In the genomic region with DNA sequence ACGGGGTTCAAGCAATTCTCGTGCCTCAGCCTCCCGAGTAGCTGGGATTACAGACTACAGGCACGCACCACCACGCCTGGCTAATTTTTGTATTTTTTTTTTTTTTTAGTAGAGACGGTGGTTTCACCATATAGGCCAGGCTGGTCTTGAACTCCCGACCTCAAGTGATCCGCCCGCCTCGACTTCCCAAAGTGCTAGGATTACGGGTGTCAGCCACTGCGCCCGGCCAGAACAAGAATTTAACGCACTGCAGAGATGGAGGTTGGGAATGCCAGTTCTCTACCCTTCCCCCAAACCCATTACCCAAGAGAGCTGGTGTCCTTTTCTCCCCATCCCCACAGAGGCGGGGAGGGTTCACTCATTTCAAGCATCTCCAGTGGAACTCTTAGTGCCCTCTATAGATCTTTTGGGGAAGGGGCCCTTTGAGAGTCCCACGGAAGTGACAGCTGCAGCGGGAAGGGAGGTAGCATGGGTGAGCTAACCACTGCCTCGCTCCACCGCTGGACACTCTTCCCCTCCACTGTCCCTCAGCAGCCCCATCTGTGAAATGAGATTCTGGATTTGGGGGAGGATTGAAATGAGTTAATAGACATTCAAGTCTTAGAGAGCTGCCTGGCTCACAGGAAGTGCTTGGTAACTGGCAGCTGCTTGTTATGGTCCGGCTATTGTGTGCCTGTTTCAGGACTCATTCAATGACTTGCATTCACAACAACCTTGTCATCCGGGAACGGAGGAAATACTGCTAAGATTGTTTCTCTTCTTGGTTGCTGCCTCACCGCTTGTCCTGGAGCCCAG, we compare ENCODE assay signal across 8 cellular contexts. TPM values are rescaled to one million over a fixed set of nuclear protein-coding genes. Genes with fewer than 3 reads are reported as not detected.
DNase-seq lines count a peak whose midpoint lies in the region; ATAC-seq, FAIRE-seq and TF ChIP-seq lines count a peak whose summit lies in the region.

No MANE protein-coding gene starts in this region.

- peaks cover 3% of the 10 kb centered on the region for H3K9me3 Mint-ChIP-seq in neural crest cell
- peaks cover 3% of the 10 kb centered on the region for H3K9me3 Mint-ChIP-seq in mesothelial cell of epicardium

- H3K36me3 ChIP-seq in bronchial epithelial cell (ENCODE audit: control insufficient read depth, insufficient read depth, low read length): no peaks in the 10 kb centered on the region

- no peak for ATAC-seq in HG03108 (IDR thresholded peaks at IDR 0.05; ENCODE audit: unreplicated experiment)

- H3K27me3 ChIP-seq in bronchial epithelial cell (ENCODE audit: control insufficient read depth, insufficient read depth, low read length): no peaks in the 10 kb centered on the region

- H3K27ac Mint-ChIP-seq in neural crest cell (ENCODE audit: unreplicated experiment) (peak overlapping the region; percentile 96), mesothelial cell of epicardium (no peak overlapping the region)

- H3K4me3 Mint-ChIP-seq in neural crest cell (peak overlapping the region; percentile 87), mesothelial cell of epicardium (no peak overlapping the region)

- H3K36me3 Mint-ChIP-seq in neural crest cell (ENCODE audit: low read depth) (no peaks in the 10 kb centered on the region), mesothelial cell of epicardium (no peaks in the 10 kb centered on the region)

- in situ Hi-C loops in KBM-7 (cut with MboI; ENCODE audit: low pct_unique_long_range_greater_than_20kb, low sequenced_read_pairs): no loop called here

- DNase-seq in D341Med (ENCODE audit: low spot score) (peak; percentile 18), KBM-7 (peak; percentile 48), bronchial epithelial cell (ENCODE audit: low read depth) (peak; percentile 32), neural crest cell (ENCODE audit: low read depth, low spot score) (no peak), NK-92 (lab: John Stamatoyannopoulos, UW; ENCODE audit: unreplicated experiment) (no peak), mesothelial cell of epicardium (ENCODE audit: low spot score in 2 of 2, unreplicated experiment in 2 of 2) (no peak), NCI-H446 treated with DMSO at 0.1 percent for 48 hours (lab: John Stamatoyannopoulos, UW) (no peak)

- H3K4me1 Mint-ChIP-seq in neural crest cell (peaks cover 58% of the 10 kb centered on the region), mesothelial cell of epicardium (peaks cover 27% of the 10 kb centered on the region)

- no peak for TF ChIP-seq CTCF in bronchial epithelial cell (IDR thresholded peaks at IDR 0.05; ENCODE audit: insufficient read depth, low read length, severe bottlenecking)
- TF ChIP-seq CTCF in neural crest cell (conservative IDR thresholded peaks at IDR 0.05): no peak
- TF ChIP-seq CTCF in mesothelial cell of epicardium (IDR thresholded peaks at IDR 0.05; ENCODE audit: unreplicated experiment): no peak

- FAIRE-seq in bronchial epithelial cell (lab: Jason Lieb, UNC): no peak

- no peak overlapping the region for H3K4me3 ChIP-seq in bronchial epithelial cell (ENCODE audit: low read depth, low read length)

- no peaks in the 10 kb centered on the region for H3K27me3 Mint-ChIP-seq in neural crest cell (ENCODE audit: low read depth)
- H3K27me3 Mint-ChIP-seq in mesothelial cell of epicardium (ENCODE audit: low read depth): no peaks in the 10 kb centered on the region

RNA-seq across cellular contexts. Expression of gene UBALD2, which starts 3.5 kb away (rescaled TPM):
- 3.4 and 7.3 TPM in 2 replicates for total RNA-seq in bronchial epithelial cell
- 18.8 and 21.5 TPM in 2 replicates for total RNA-seq in neural crest cell
- 25.3 to 26.4 TPM (median 25.7 TPM) in 3 replicates for total RNA-seq in mesothelial cell of epicardium

RNA-seq across cellular contexts. Expression of gene RNF157, which starts 21.3 kb away (rescaled TPM):
- total RNA-seq in bronchial epithelial cell (not detected in 2 replicates), neural crest cell (50.4 and 54.0 TPM in 2 replicates), mesothelial cell of epicardium (6.8 to 8.0 TPM (median 7.8 TPM) in 3 replicates)

RNA-seq across cellular contexts. Expression of gene QRICH2, which starts 46.5 kb away (rescaled TPM):
- 2.1 and 3.8 TPM in 2 replicates for total RNA-seq in bronchial epithelial cell
- 10.6 and 12.3 TPM in 2 replicates for total RNA-seq in neural crest cell
- total RNA-seq in mesothelial cell of epicardium: 7.2 to 8.6 TPM (median 7.7 TPM) in 3 replicates

Comparison
In these comparisons a context has a peak if more than half of its experiments do, and no peak if none do; other contexts are left out.
1. DNase-seq: peak in D341Med (single experiment), KBM-7 (single experiment) and bronchial epithelial cell (single experiment); none in neural crest cell (single experiment), NK-92 (single experiment), mesothelial cell of epicardium (0 of 2) and NCI-H446 treated with DMSO at 0.1 percent for 48 hours (single experiment).